ENCODE assay signal across 1 cellular context in the genomic region with DNA sequence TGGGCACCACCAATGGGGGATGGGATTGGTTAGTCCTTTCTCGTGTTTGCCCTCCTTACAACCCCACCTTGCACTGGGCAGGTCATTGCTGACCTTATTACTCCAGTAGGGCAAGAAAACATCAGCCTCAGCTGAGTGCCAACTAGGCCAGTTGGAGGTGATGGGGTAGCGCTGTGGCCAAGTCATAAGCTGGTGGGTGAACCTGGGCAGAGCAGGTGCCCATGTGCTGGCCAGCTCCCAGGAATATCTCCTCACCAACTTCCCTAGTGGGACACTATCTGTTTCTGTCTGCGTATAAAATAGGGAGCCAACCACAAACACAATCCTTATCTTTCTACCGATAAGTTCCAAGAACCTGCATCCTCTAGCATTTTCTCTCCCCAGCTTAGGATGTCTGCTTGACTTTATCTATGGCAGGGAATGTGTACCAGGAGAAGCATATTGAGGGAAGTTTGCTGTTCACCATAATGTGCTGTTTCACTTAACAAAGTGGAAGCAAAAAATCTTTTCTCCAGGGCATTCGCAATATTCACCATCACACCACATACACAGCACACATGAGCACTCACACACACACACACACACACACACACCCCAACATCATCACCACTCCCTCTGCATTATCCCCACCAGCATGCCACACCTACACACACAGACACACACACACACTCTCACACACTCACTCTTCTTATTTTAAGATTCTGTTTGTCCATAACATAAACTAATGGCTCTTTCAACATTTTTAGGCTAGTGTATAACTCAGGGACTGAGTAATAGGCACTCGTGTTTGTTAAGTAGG.
A peak's percentile ranks its signal among the peaks of the same experiment; 100 is the strongest.
TF ChIP-seq lines count a peak whose summit lies in the region.

No MANE protein-coding gene starts in this region.

TF ChIP-seq in HEK293, 187 proteins besides CTCF, POLR2A, EP300 and RAD21 (continued from another document):
- TF ChIP-seq ZNF639 (tag by site-specific recombination; IDR thresholded peaks at IDR 0.05) (no peak), BCL6B (tag by site-specific recombination; IDR thresholded peaks at IDR 0.05) (no peak), KLF10 (tag by site-specific recombination; IDR thresholded peaks at IDR 0.05) (no peak), ZNF2 (tag by site-specific recombination; IDR thresholded peaks at IDR 0.05) (no peak), ZSCAN5A (tag by site-specific recombination; IDR thresholded peaks at IDR 0.05) (0 out of 2 replicates have a peak, but pooled peaks have one; percentile 25), TRIM28 (IDR thresholded peaks at IDR 0.05; ENCODE audit: borderline replicate concordance, low read length) (no peak), ZBTB20 (tag by site-specific recombination; IDR thresholded peaks at IDR 0.05) (peak; percentile 35; the same call in 1 of the 2 replicates), ZNF768 (tag by site-specific recombination; IDR thresholded peaks at IDR 0.05) (no peak), SETDB1 (IDR thresholded peaks at IDR 0.05; ENCODE audit: insufficient read length, low read length) (no peak), SP3 (tag by site-specific recombination; IDR thresholded peaks at IDR 0.05) (no peak), ZNF624 (tag by site-specific recombination; IDR thresholded peaks at IDR 0.05) (no peak), ZNF558 (tag by site-specific recombination; IDR thresholded peaks at IDR 0.05) (no peak), ZSCAN23 (tag by site-specific recombination; IDR thresholded peaks at IDR 0.05) (no peak), ZNF585B (tag by site-specific recombination; IDR thresholded peaks at IDR 0.05) (no peak), YY2 (tag by site-specific recombination; IDR thresholded peaks at IDR 0.05) (peak; percentile 45; the same call in 1 of the 2 replicates), ZNF529 (tag by site-specific recombination; IDR thresholded peaks at IDR 0.05; ENCODE audit: insufficient replicate concordance) (no peak), ZNF266 (tag by site-specific recombination; IDR thresholded peaks at IDR 0.05; ENCODE audit: low read depth) (no peak), ZNF202 (tag by site-specific recombination; IDR thresholded peaks at IDR 0.05; ENCODE audit: borderline replicate concordance) (no peak), KLF17 (tag by site-specific recombination; IDR thresholded peaks at IDR 0.05) (no peak), YY1 (tag by site-specific recombination; IDR thresholded peaks at IDR 0.05) (no peak), PRDM1 (tag by site-specific recombination; IDR thresholded peaks at IDR 0.05) (no peak), SP2 (tag by site-specific recombination; IDR thresholded peaks at IDR 0.05) (no peak), ZNF521 (tag by site-specific recombination; IDR thresholded peaks at IDR 0.05) (no peak), ZNF76 (tag by site-specific recombination; IDR thresholded peaks at IDR 0.05; ENCODE audit: borderline replicate concordance, low read depth) (no peak), ZBTB17 (tag by site-specific recombination; IDR thresholded peaks at IDR 0.05) (no peak), ZNF501 (tag by site-specific recombination; IDR thresholded peaks at IDR 0.05) (no peak), ZNF629 (tag by site-specific recombination; IDR thresholded peaks at IDR 0.05) (no peak), ZNF391 (tag by site-specific recombination; IDR thresholded peaks at IDR 0.05; ENCODE audit: borderline replicate concordance, low read depth) (no peak), ZNF112 (tag by site-specific recombination; IDR thresholded peaks at IDR 0.05) (no peak), ZNF449 (tag by site-specific recombination; IDR thresholded peaks at IDR 0.05) (no peak), ZFHX2 (tag by site-specific recombination; conservative IDR thresholded peaks at IDR 0.05) (peak; percentile 84), ZNF621 (tag by site-specific recombination; IDR thresholded peaks at IDR 0.05) (no peak)
- TF ChIP-seq, protein P1, sequence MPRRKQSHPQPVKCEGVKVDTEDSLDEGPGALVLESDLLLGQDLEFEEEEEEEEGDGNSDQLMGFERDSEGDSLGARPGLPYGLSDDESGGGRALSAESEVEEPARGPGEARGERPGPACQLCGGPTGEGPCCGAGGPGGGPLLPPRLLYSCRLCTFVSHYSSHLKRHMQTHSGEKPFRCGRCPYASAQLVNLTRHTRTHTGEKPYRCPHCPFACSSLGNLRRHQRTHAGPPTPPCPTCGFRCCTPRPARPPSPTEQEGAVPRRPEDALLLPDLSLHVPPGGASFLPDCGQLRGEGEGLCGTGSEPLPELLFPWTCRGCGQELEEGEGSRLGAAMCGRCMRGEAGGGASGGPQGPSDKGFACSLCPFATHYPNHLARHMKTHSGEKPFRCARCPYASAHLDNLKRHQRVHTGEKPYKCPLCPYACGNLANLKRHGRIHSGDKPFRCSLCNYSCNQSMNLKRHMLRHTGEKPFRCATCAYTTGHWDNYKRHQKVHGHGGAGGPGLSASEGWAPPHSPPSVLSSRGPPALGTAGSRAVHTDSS (tag by site-specific recombination; IDR thresholded peaks at IDR 0.05) = no peak
